22 cellular contexts compared by ENCODE assay signal in genomic region chr14:67784244-67784823, GRCh38.
"Had no signal": no experiment of that assay in that cellular context is flagged by ENCODE, and none has a peak within 500 bp of the region (broad histone marks: within the 10 kb centered on the region; RNA-seq: fewer than 3 reads in every experiment).

No MANE protein-coding gene starts in this region.

- H3K4me3 ChIP-seq: coronary artery, gastroesophageal sphincter, left ventricle myocardium inferior, lower lobe of right lung, smooth muscle cell, suprapubic skin, thyroid gland, upper lobe of left lung, vagina had no signal

- ATAC-seq: esophagus mucosa; gastroesophageal sphincter; left cardiac atrium; lower lobe of right lung; natural killer cell; stimulated activated naive CD8-positive, alpha-beta T cell treated with anti-CD3 and anti-CD28 coated beads, Interleukin-15, Interleukin-2, amounts not matched to agents 100 U/mL and 50 U/mL, for 24 hours had no signal

- H3K9me3 Mint-ChIP-seq: immature natural killer cell, memory B cell, mesothelial cell of epicardium, natural killer cell, neural crest cell had no signal

- H3K27ac Mint-ChIP-seq: immature natural killer cell, memory B cell, mesothelial cell of epicardium, natural killer cell had no signal

- H3K9me3 ChIP-seq: gastroesophageal sphincter, left ventricle myocardium inferior, lower lobe of right lung, suprapubic skin, thyroid gland, upper lobe of left lung, vagina had no signal

- H3K27me3 ChIP-seq: gastroesophageal sphincter, suprapubic skin, thyroid gland, upper lobe of left lung, vagina had no signal

- H3K27ac ChIP-seq: coronary artery, gastroesophageal sphincter, left ventricle myocardium inferior, lower lobe of right lung, suprapubic skin, thyroid gland, upper lobe of left lung, vagina had no signal

- H3K4me1 ChIP-seq: gastroesophageal sphincter, lower lobe of right lung, suprapubic skin, thyroid gland, upper lobe of left lung, vagina had no signal

- DNase-seq: effector CD4-positive, alpha-beta T cell; glutamatergic neuron; immature natural killer cell; kidney; left cardiac atrium; left ventricle myocardium inferior; lower lobe of right lung; natural killer cell; posterior cingulate gyrus; stimulated activated CD4-positive, alpha-beta T cell treated with anti-CD3 and anti-CD28 coated beads, Interleukin-2, amount 100 ng/mL, for 48 hours; stimulated activated naive CD8-positive, alpha-beta T cell treated with anti-CD3 and anti-CD28 coated beads, Interleukin-15, Interleukin-2, amounts not matched to agents 100 U/mL and 50 U/mL, for 24 hours; thyroid gland; upper lobe of left lung had no signal

- H3K27me3 Mint-ChIP-seq: memory B cell had no signal

- H3K4me1 Mint-ChIP-seq: immature natural killer cell, mesothelial cell of epicardium, natural killer cell, neural crest cell had no signal

- H3K4me3 Mint-ChIP-seq: immature natural killer cell, memory B cell, mesothelial cell of epicardium, natural killer cell, neural crest cell had no signal
